Comparison of ENCODE assay signal across 8 cellular contexts in the genomic region with DNA sequence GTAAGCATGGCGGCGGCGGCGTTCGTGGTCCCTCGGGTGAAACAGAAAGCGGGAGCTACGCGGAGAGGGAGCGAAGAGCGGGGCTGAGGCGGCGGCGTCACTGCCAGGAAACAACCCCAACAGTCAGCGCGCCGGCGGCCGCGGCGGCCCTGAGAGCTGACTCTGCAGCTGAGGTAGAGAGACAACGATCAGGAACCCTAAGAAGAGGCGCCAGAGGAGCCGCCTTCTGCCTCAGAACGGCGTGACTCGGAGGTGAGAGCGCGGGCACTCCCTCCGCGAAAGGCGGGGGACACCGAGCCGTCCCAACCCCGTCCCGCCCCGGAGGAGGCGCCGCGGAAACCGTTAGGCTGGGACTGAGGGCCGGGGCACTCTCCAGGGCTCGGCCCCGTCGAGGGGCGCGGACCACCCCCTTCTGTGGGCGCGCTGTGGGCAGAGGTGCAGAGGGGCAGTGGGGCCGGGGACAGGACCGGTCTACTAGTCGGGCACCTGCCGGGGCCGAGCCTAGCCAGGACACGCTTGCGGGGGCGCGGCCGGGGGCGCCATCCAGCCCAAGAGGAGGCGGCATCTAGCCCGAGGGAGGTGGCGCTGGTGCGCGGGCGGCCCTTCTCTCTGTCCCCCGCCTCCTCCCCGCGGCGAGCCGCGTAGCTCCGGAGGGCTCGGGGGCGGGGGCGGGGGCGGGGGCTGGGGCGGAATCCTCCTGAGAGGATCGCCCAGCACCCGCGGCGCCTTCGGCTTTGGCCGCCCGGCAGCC. TPM values are rescaled to one million over a fixed set of nuclear protein-coding genes. Genes with fewer than 3 reads are reported as not detected.
DNase-seq lines count a peak whose midpoint lies in the region; TF ChIP-seq lines count a peak whose summit lies in the region.

No MANE protein-coding gene starts in this region.

- CTCF ChIA-PET in Caco-2 (lab: Charles Lee) = interaction anchor here (0.6 kb wide), 2 partner anchors 29 to 1225 kb away, joined by 3 to 5 read pairs; no protein-coding TSS in a partner anchor

- intact Hi-C loops in Caco-2 (cut with micrococcal nuclease; ENCODE audit: unreplicated experiment) = loop anchor here (5.0 kb wide), 1 partner anchor 136 kb away; no protein-coding TSS in a partner anchor

- H3K27me3 Mint-ChIP-seq in Caco-2 (ENCODE audit: insufficient read depth, unreplicated experiment) (peaks cover 4% of the 10 kb centered on the region), endodermal cell (ENCODE audit: insufficient read depth) (no peaks in the 10 kb centered on the region)

- WGBS in endodermal cell (ENCODE audit: insufficient coverage in 1 of 2, insufficient read length in 1 of 2), 2 experiments = 0 to 1% methylated on average over 21 to 85 of the region's 85 CpGs

- TF ChIP-seq CTCF in Caco-2 (IDR thresholded peaks at IDR 0.05; ENCODE audit: insufficient read depth in 1 of 2, low read depth in 1 of 2, low read length in 1 of 2, severe bottlenecking in 1 of 2, unreplicated experiment in 1 of 2) = peak in 1 of 2 experiments; percentile 22
- no peak for TF ChIP-seq CTCF in GM20000 (IDR thresholded peaks at IDR 0.05; ENCODE audit: extremely low read depth, missing control alignments)
- peak; percentile 27 for TF ChIP-seq CTCF in endodermal cell (conservative IDR thresholded peaks at IDR 0.05)

- H3K36me3 ChIP-seq in Caco-2 (ENCODE audit: control insufficient read depth, insufficient read depth, low read length) = no peaks in the 10 kb centered on the region
- H3K36me3 ChIP-seq in endodermal cell (ENCODE audit: control insufficient read depth, insufficient read depth, low read length) = no peaks in the 10 kb centered on the region

- H3K27ac ChIP-seq in endodermal cell (ENCODE audit: low read depth, low read length) = peak overlapping the region; percentile 91

- H3K27me3 ChIP-seq in Caco-2 (replicated peaks; ENCODE audit: control insufficient read depth, insufficient read depth, low read length) (no peaks in the 10 kb centered on the region), endodermal cell (ENCODE audit: control insufficient read depth, insufficient read depth, low read length, poor library complexity, severe bottlenecking) (no peaks in the 10 kb centered on the region)

- H3K9me3 Mint-ChIP-seq in Caco-2 (ENCODE audit: unreplicated experiment) (peaks cover 17% of the 10 kb centered on the region), endodermal cell (peaks cover 22% of the 10 kb centered on the region)

- H3K4me3 ChIP-seq in Caco-2 (ENCODE audit: low read depth, low read length) = peak overlapping the region; percentile 71
- peak overlapping the region; percentile 86 for H3K4me3 ChIP-seq in endodermal cell (ENCODE audit: low read length)

- H3K9me3 ChIP-seq in Caco-2 (no peaks in the 10 kb centered on the region), endodermal cell (ENCODE audit: control insufficient read depth, low read length) (peaks cover 21% of the 10 kb centered on the region)

- peak overlapping the region; percentile 87 for H3K9ac ChIP-seq in endodermal cell (ENCODE audit: extremely low read depth, low read length, poor library complexity, severe bottlenecking)

- no peaks in the 10 kb centered on the region for H3K36me3 Mint-ChIP-seq in Caco-2 (ENCODE audit: insufficient read depth, unreplicated experiment)
- H3K36me3 Mint-ChIP-seq in endodermal cell (ENCODE audit: low read depth) = peaks cover 8% of the 10 kb centered on the region

- H3K27ac Mint-ChIP-seq in Caco-2 (ENCODE audit: unreplicated experiment) (peak overlapping the region; percentile 92), endodermal cell (peak overlapping the region; percentile 97)

- H3K4me1 Mint-ChIP-seq in Caco-2 (ENCODE audit: low read depth, unreplicated experiment) (peaks cover 17% of the 10 kb centered on the region), endodermal cell (peaks cover 31% of the 10 kb centered on the region)

- H3K4me1 ChIP-seq in Caco-2 (peaks cover 4% of the 10 kb centered on the region; the same call in 1 of the 2 replicates), endodermal cell (ENCODE audit: control insufficient read depth, insufficient read depth, low read length) (no peaks in the 10 kb centered on the region)

- H3K4me3 Mint-ChIP-seq in Caco-2 (ENCODE audit: unreplicated experiment) (peak overlapping the region; percentile 98), endodermal cell (peak overlapping the region; percentile 86)

- no TSS peak for BruUV-seq in Caco-2 (replicated peaks; lab: Mats Ljungman, UMichigan)

- POLR2A ChIA-PET in Caco-2 (lab: Charles Lee) = interaction anchor here (0.6 to 1.9 kb wide), 3 partner anchors 19 to 305 kb away, joined by 3 to 5 read pairs (median 4); no protein-coding TSS in a partner anchor

- peak; percentile 78 to 84 for DNase-seq in Caco-2
- DNase-seq in GM20000 (ENCODE audit: low spot score) = peak; percentile 95
- DNase-seq in HS-5 (ENCODE audit: low read depth) = peak; percentile 30
- DNase-seq in NOMO-1 treated with dmso at 0.1 percent for 144 hours (lab: John Stamatoyannopoulos, UW; ENCODE audit: unreplicated experiment) = peak; percentile 81
- peak; percentile 72 for DNase-seq in activated CD8-positive, alpha-beta memory T cell treated with anti-CD3 and anti-CD28 coated beads, Interleukin-2, amount 50 U/mL, for 24 hours (ENCODE audit: extremely low read depth)
- peak; percentile 93 for DNase-seq in endodermal cell
- peak; percentile 73 for DNase-seq in midbrain (lab: John Stamatoyannopoulos, UW)
- peak; percentile 73 to 83 for DNase-seq in stimulated activated CD8-positive, alpha-beta memory T cell treated with anti-CD3 and anti-CD28 coated beads, Interleukin-15, amount 100 ng/mL, for 48 hours (ENCODE audit: low read depth in 2 of 2)

RNA-seq across cellular contexts. Expression of gene FNDC3A, which starts 0.4 kb away (rescaled TPM):
- 32.5 and 33.3 TPM in 2 replicates for total RNA-seq in Caco-2 (2022)
- total RNA-seq in endodermal cell = 10 to 100 TPM; 42.2 to 42.8 TPM
- 46.0 TPM for polyA plus RNA-seq in endodermal cell (2013, experiment 1 of 2)
- polyA plus RNA-seq in endodermal cell (2013, experiment 2 of 2) = 52.0 TPM

Comparison
In these comparisons a context has a peak if more than half of its experiments do, and no peak if none do; other contexts are left out.
1. Peak in every context shown above with its lines: DNase-seq, H3K4me3 ChIP-seq and H3K27ac ChIP-seq.
2. DNase-seq: peak in every context shown above with its lines; median percentile 95 in GM20000; 93 in endodermal cell; 81 in Caco-2; 81 in NOMO-1 treated with dmso at 0.1 percent for 144 hours; 78 in stimulated activated CD8-positive, alpha-beta memory T cell treated with anti-CD3 and anti-CD28 coated beads, Interleukin-15, amount 100 ng/mL, for 48 hours; 73 in midbrain; 72 in activated CD8-positive, alpha-beta memory T cell treated with anti-CD3 and anti-CD28 coated beads, Interleukin-2, amount 50 U/mL, for 24 hours; 30 in HS-5.